26 cellular contexts compared by ENCODE assay signal in genomic region chr13:98693756-98694155, GRCh38. TPM values are rescaled to one million over a fixed set of nuclear protein-coding genes. Genes with fewer than 3 reads are reported as not detected.
DNase-seq lines count a peak whose midpoint lies in the region; FAIRE-seq and TF ChIP-seq lines count a peak whose summit lies in the region.
"Had no signal": no experiment of that assay in that cellular context is flagged by ENCODE, and none has a peak within 500 bp of the region (broad histone marks: within the 10 kb centered on the region; RNA-seq: fewer than 3 reads in every experiment).

No MANE protein-coding gene starts in this region.

- no peak overlapping the region for H4K5ac ChIP-seq in H1 (ENCODE audit: insufficient read length, low read depth, low read length)

- no peak overlapping the region for H3K4ac ChIP-seq in H1 (replicated peaks; ENCODE audit: insufficient read length, low read depth, low read length)

- H3K9me3 Mint-ChIP-seq in nephron progenitor cell, result no peaks in the 10 kb centered on the region
- H3K9me3 Mint-ChIP-seq in MCF 10A (ENCODE audit: unreplicated experiment), result no peaks in the 10 kb centered on the region
- no peaks in the 10 kb centered on the region for H3K9me3 Mint-ChIP-seq in osteocyte (ENCODE audit: unreplicated experiment)
- H3K9me3 Mint-ChIP-seq: CD4-positive, alpha-beta T cell; H9 had no signal

- BruUV-seq in MCF 10A (replicated peaks; lab: Mats Ljungman, UMichigan), result no TSS peak

- H3K23ac ChIP-seq in H1 (ENCODE audit: insufficient read length), result no peak overlapping the region

- H3K9me3 ChIP-seq in H1 (ENCODE audit: insufficient read depth in 2 of 2, low read depth in 1 of 2, low read length in 1 of 2), result no peaks in the 10 kb centered on the region
- H3K9me3 ChIP-seq: A549; BE2C; BLaER1 treated with 17β-estradiol and CSF1 and Interleukin-3, amounts not matched to agents 10 nM and 100 nM had no signal

- DNase-seq in NCI-H82 (lab: John Stamatoyannopoulos, UW) (peak; percentile 25), NCI-H82 treated with DMSO at 0.1 percent for 48 hours (lab: John Stamatoyannopoulos, UW; ENCODE audit: unreplicated experiment) (no peak), H1 (ENCODE audit: low read depth in 1 of 2, low spot score in 2 of 2) (no peak), nephron progenitor cell (no peak), MCF 10A (ENCODE audit: unreplicated experiment) (no peak), osteocyte (ENCODE audit: extremely low spot score, unreplicated experiment) (no peak), hepatic stellate cell (ENCODE audit: low spot score) (no peak)
- DNase-seq: 8988T; ACHN; AML-193; BE2C; CD4-positive, alpha-beta T cell; CD8-positive, alpha-beta memory T cell; DMS 273 treated with DMSO at 0.1 percent for 48 hours; DMS79; EL; GDM1; GM23248; H9 had no signal

- H3K4me1 Mint-ChIP-seq in nephron progenitor cell, result peaks cover 45% of the 10 kb centered on the region
- no peaks in the 10 kb centered on the region for H3K4me1 Mint-ChIP-seq in MCF 10A (ENCODE audit: insufficient read depth, unreplicated experiment)
- H3K4me1 Mint-ChIP-seq in osteocyte (ENCODE audit: unreplicated experiment), result peaks cover 10% of the 10 kb centered on the region
- H3K4me1 Mint-ChIP-seq: CD14-positive monocyte; CD8-positive, alpha-beta memory T cell had no signal

- H3K9ac ChIP-seq in H1 (replicated peaks in 1 of 4; ENCODE audit: extremely low read depth in 1 of 4, low read depth in 3 of 4, low read length in 3 of 4), result no peak overlapping the region
- H3K9ac ChIP-seq: BLaER1 treated with 17β-estradiol and CSF1 and Interleukin-3, amounts not matched to agents 10 nM and 100 nM; GM23248 had no signal

- H2BK20ac ChIP-seq in H1 (ENCODE audit: low read length), result no peak overlapping the region

- H3K14ac ChIP-seq in H1 (ENCODE audit: insufficient read length), result no peak overlapping the region

- H3K27ac ChIP-seq in H1 (ENCODE audit: low read depth, low read length), result no peak overlapping the region
- H3K27ac ChIP-seq: A549; BLaER1 treated with 17β-estradiol and CSF1 and Interleukin-3, amounts not matched to agents 10 nM and 100 nM; GM23248 had no signal

- POLR2A ChIA-PET in H1 (lab: Charles Lee; ENCODE audit: partially characterized antibody), result no interaction called here
- POLR2A ChIA-PET in MCF 10A (lab: Yijun Ruan, JAX), result no interaction called here

- H3K23me2 ChIP-seq in H1 (ENCODE audit: low read depth, low read length), result no peaks in the 10 kb centered on the region

- CTCF ChIA-PET in H1 (lab: Charles Lee; ENCODE audit: partially characterized antibody) (interaction anchor here (1.5 kb wide), 1 partner anchor 9 kb away, joined by 3 read pairs; no protein-coding TSS in a partner anchor), MCF 10A (lab: Yijun Ruan, JAX) (interaction anchor here (0.7 kb wide), 1 partner anchor 10 kb away, joined by 3 read pairs; no protein-coding TSS in a partner anchor)

- TF ChIP-seq POLR2A in H1 (IDR thresholded peaks at IDR 0.05; ENCODE audit: control extremely low read depth in 1 of 2, low read depth in 2 of 2, low read length in 2 of 2), result no peak

- 0 out of 2 replicates have a peak overlapping the region, but pooled peaks have one; percentile 72 for H2BK15ac ChIP-seq in H1 (ENCODE audit: low read length)

- peak overlapping the region; percentile 74 for H3K27ac Mint-ChIP-seq in nephron progenitor cell
- H3K27ac Mint-ChIP-seq in MCF 10A (ENCODE audit: low read depth, unreplicated experiment), result no peak overlapping the region
- no peak overlapping the region for H3K27ac Mint-ChIP-seq in osteocyte (ENCODE audit: unreplicated experiment)
- H3K27ac Mint-ChIP-seq: CD14-positive monocyte; CD4-positive, alpha-beta T cell; CD8-positive, alpha-beta memory T cell; H9 had no signal

- H3K4me2 ChIP-seq in H1 (ENCODE audit: insufficient read depth in 1 of 2, low read depth in 2 of 2, low read length in 2 of 2), result no peak overlapping the region
- H3K4me2 ChIP-seq: A549; BLaER1 treated with 17β-estradiol and CSF1 and Interleukin-3, amounts not matched to agents 10 nM and 100 nM had no signal

- no peaks in the 10 kb centered on the region for H3K79me2 ChIP-seq in H1 (ENCODE audit: control insufficient read depth in 1 of 2, insufficient read depth in 2 of 2, low read length in 2 of 2)

- intact Hi-C loops in MCF 10A (cut with micrococcal nuclease), result no loop called here

- TF ChIP-seq EP300 in H1 (IDR thresholded peaks at IDR 0.05; ENCODE audit: borderline replicate concordance in 1 of 2, low read depth in 2 of 2, low read length in 2 of 2), result no peak

- no peak overlapping the region for H4K8ac ChIP-seq in H1 (ENCODE audit: extremely low read depth, insufficient read depth, low read length)

- no peak for TF ChIP-seq RAD21 in H1 (IDR thresholded peaks at IDR 0.05 in 1 of 2, conservative IDR thresholded peaks at IDR 0.05 in 1 of 2; ENCODE audit: low read depth in 2 of 2, low read length in 2 of 2)

- WGBS in H1 (ENCODE audit: extremely low coverage in 1 of 2, insufficient coverage in 1 of 2, insufficient read length in 1 of 2, insufficient replicate concordance in 2 of 2, low coverage in 1 of 2, low lambda C conversion rate in 2 of 2, missing lambda C conversion rate in 1 of 2), 2 experiments, result 92% methylated on average over 1 of the region's 1 CpG; no CpG with 5 or more reads in 1 of the 2 experiments

- H2AFZ ChIP-seq in H1 (ENCODE audit: low read length), result peak overlapping the region; percentile 28; the same call in 1 of the 2 replicates
- H2AFZ ChIP-seq: GM23248 had no signal

- H2BK5ac ChIP-seq in H1 (ENCODE audit: low read depth, low read length), result no peak overlapping the region

- H4K20me1 ChIP-seq in H1 (replicated peaks in 1 of 2; ENCODE audit: control insufficient read depth in 1 of 2, insufficient read depth in 2 of 2, low read length in 2 of 2), result no peaks in the 10 kb centered on the region
- H4K20me1 ChIP-seq: BLaER1 treated with 17β-estradiol and CSF1 and Interleukin-3, amounts not matched to agents 10 nM and 100 nM had no signal

- TF ChIP-seq CTCF in H1 (IDR thresholded peaks at IDR 0.05; ENCODE audit: control extremely low read depth in 1 of 3, insufficient read depth in 1 of 3, low read depth in 1 of 3, low read length in 3 of 3) (no peak), nephron progenitor cell (IDR thresholded peaks at IDR 0.05) (no peak), MCF 10A (IDR thresholded peaks at IDR 0.05; ENCODE audit: unreplicated experiment) (no peak), osteocyte (IDR thresholded peaks at IDR 0.05) (no peak)

- H2BK12ac ChIP-seq in H1 (ENCODE audit: low read depth, low read length), result no peak overlapping the region

- H3K56ac ChIP-seq in H1 (replicated peaks; ENCODE audit: insufficient read length, low read depth, low read length), result no peak overlapping the region

- H3K36me3 Mint-ChIP-seq in nephron progenitor cell (ENCODE audit: low read depth) (no peaks in the 10 kb centered on the region), MCF 10A (ENCODE audit: insufficient read depth, unreplicated experiment) (no peaks in the 10 kb centered on the region), osteocyte (ENCODE audit: unreplicated experiment) (no peaks in the 10 kb centered on the region)
- H3K36me3 Mint-ChIP-seq: CD14-positive monocyte; CD8-positive, alpha-beta memory T cell had no signal

- no peak overlapping the region for H2BK120ac ChIP-seq in H1 (replicated peaks; ENCODE audit: low read depth, low read length)

- H3K79me1 ChIP-seq in H1 (ENCODE audit: low read depth, low read length), result no peaks in the 10 kb centered on the region; the same call in 1 of the 2 replicates

- no peaks in the 10 kb centered on the region for H3K27me3 Mint-ChIP-seq in nephron progenitor cell (ENCODE audit: low read depth, poor library complexity)
- H3K27me3 Mint-ChIP-seq in MCF 10A (ENCODE audit: insufficient read depth, unreplicated experiment), result peaks cover 12% of the 10 kb centered on the region
- H3K27me3 Mint-ChIP-seq in osteocyte (ENCODE audit: unreplicated experiment), result peaks cover 22% of the 10 kb centered on the region

- no peak overlapping the region for H4K91ac ChIP-seq in H1 (replicated peaks; ENCODE audit: insufficient read length, low read length)

- no peaks in the 10 kb centered on the region for H3K36me3 ChIP-seq in H1 (ENCODE audit: control insufficient read depth in 2 of 4, insufficient read depth in 4 of 4, low read length in 3 of 4)
- H3K36me3 ChIP-seq: BE2C; BLaER1 treated with 17β-estradiol and CSF1 and Interleukin-3, amounts not matched to agents 10 nM and 100 nM had no signal

- no peaks in the 10 kb centered on the region for H3K27me3 ChIP-seq in H1 (replicated peaks in 1 of 4; ENCODE audit: control insufficient read depth in 3 of 4, extremely low read depth in 1 of 4, insufficient read depth in 3 of 4, low read length in 3 of 4)
- H3K27me3 ChIP-seq: BE2C; BLaER1 treated with 17β-estradiol and CSF1 and Interleukin-3, amounts not matched to agents 10 nM and 100 nM had no signal

- no peak for FAIRE-seq in H1 (lab: Jason Lieb, UNC)
- FAIRE-seq: A549, D721Med, GM12878, GM19239 had no signal

- no peak overlapping the region for H3K4me3 ChIP-seq in H1 (ENCODE audit: extremely low read depth in 1 of 4, insufficient read depth in 2 of 4, low read depth in 3 of 4, low read length in 4 of 4)
- H3K4me3 ChIP-seq: A549; BLaER1 treated with 17β-estradiol and CSF1 and Interleukin-3, amounts not matched to agents 10 nM and 100 nM; GM12878; GM23248 had no signal

- peaks cover 0 to 1% (median 0%) of the 10 kb centered on the region in 4 experiments; a peak in 1 of 7 replicates for H3K4me1 ChIP-seq in H1 (replicated peaks in 1 of 4; ENCODE audit: control insufficient read depth in 3 of 4, insufficient read depth in 4 of 4, low read length in 3 of 4)
- H3K4me1 ChIP-seq: A549 had no signal

- H3K18ac ChIP-seq in H1 (ENCODE audit: extremely low read depth, low read length), result no peak overlapping the region; the same call in 1 of the 2 replicates

- no peak overlapping the region for H2AK5ac ChIP-seq in H1 (ENCODE audit: low read depth, low read length)

- H3K4me3 Mint-ChIP-seq in nephron progenitor cell (no peak overlapping the region), MCF 10A (ENCODE audit: unreplicated experiment) (no peak overlapping the region), osteocyte (ENCODE audit: unreplicated experiment) (no peak overlapping the region)
- H3K4me3 Mint-ChIP-seq: CD14-positive monocyte; CD4-positive, alpha-beta T cell; CD8-positive, alpha-beta memory T cell; H9 had no signal

TF ChIP-seq in H1, 55 proteins besides CTCF, POLR2A, EP300 and RAD21 (continues in another document):
- TF ChIP-seq KDM5A (IDR thresholded peaks at IDR 0.05; ENCODE audit: low read length), result no peak

RNA-seq across cellular contexts. Expression of gene SLC15A1, which starts 58.7 kb away (rescaled TPM):
- total RNA-seq in H1 (2021; fragmentation: NEBNext Ultra II Directional; extraction: Animal tissue kit (Norgen Biotek cat#: 25700)), result 2.4 and 2.6 TPM in 2 replicates
- polyA plus RNA-seq in H1 (2011; rRNA removed), result 1.3 and 1.5 TPM in 2 replicates
- polyA plus RNA-seq in H1 (2011; cell fraction: cytosol; rRNA removed), result 1.2 TPM
- polyA plus RNA-seq in H1 (2011; cell fraction: nucleus; rRNA removed), result 2.1 TPM
- 1.8 to 2.2 TPM (median 1.9 TPM) in 4 replicates for polyA plus RNA-seq in H1 (2012, experiment 1 of 2)
- 0.43 TPM for polyA plus RNA-seq in H1 (2012, experiment 2 of 2)
- polyA plus RNA-seq in H1 (2013, experiment 1 of 2), result 3.6 TPM
- 3.2 TPM for polyA plus RNA-seq in H1 (2013, experiment 2 of 2)
- 2.9 and 4.6 TPM in 2 replicates for polyA minus RNA-seq in H1 (2011; rRNA and poly(A)+ RNA removed)
- 1.2 TPM for polyA minus RNA-seq in H1 (2011; cell fraction: cytosol; rRNA and poly(A)+ RNA removed)
- 2.7 TPM for polyA minus RNA-seq in H1 (2011; cell fraction: nucleus; rRNA and poly(A)+ RNA removed)
- total RNA-seq in MCF 10A (2022) (not detected in 2 replicates), osteocyte (0.11 TPM in 1 of 2 replicates, not detected in the other)
- total RNA-seq: CD4-positive, alpha-beta T cell; CD8-positive, alpha-beta memory T cell; GM12878; GM23248; H4 had no signal
- polyA plus RNA-seq: CD14-positive monocyte; CD8-positive, alpha-beta memory T cell; GM12878; GM23248 had no signal
